ENCODE assay signal across 9 cellular contexts in genomic region chr7:142496545-142496991, GRCh38.
DNase-seq lines count a peak whose midpoint lies in the region; ATAC-seq and TF ChIP-seq lines count a peak whose summit lies in the region.
"Had no signal": no experiment of that assay in that cellular context is flagged by ENCODE, and none has a peak within 500 bp of the region (broad histone marks: within the 10 kb centered on the region; RNA-seq: fewer than 3 reads in every experiment).

No MANE protein-coding gene starts in this region.

- no peak for TF ChIP-seq POLR2A in erythroblast (IDR thresholded peaks at IDR 0.05; ENCODE audit: low read length)

- H3K27me3 ChIP-seq in BE2C (no peaks in the 10 kb centered on the region), RWPE2 (ENCODE audit: insufficient read depth, poor library complexity, severe bottlenecking) (peaks cover 4% of the 10 kb centered on the region), neutrophil (no peaks in the 10 kb centered on the region)

- H3K4me3 ChIP-seq in BE2C (ENCODE audit: low read depth, low read length) (no peak overlapping the region), RWPE2 (ENCODE audit: severe bottlenecking) (no peak overlapping the region), neutrophil (ENCODE audit: low read depth in 1 of 2, low read length in 1 of 2) (no peak overlapping the region)
- H3K4me3 ChIP-seq: SK-N-MC had no signal

- H3K4me1 ChIP-seq in BE2C (no peaks in the 10 kb centered on the region), RWPE2 (ENCODE audit: insufficient read depth, poor library complexity, severe bottlenecking) (peaks cover 11% of the 10 kb centered on the region), neutrophil (ENCODE audit: control insufficient read depth in 1 of 2, insufficient read depth in 1 of 2, low read depth in 1 of 2, low read length in 1 of 2) (peaks cover 5 to 20% of the 10 kb centered on the region in 2 experiments)

- H3K36me3 ChIP-seq in BE2C (no peaks in the 10 kb centered on the region), RWPE2 (ENCODE audit: low read depth) (no peaks in the 10 kb centered on the region), neutrophil (no peaks in the 10 kb centered on the region)

- ATAC-seq in GM18498 (IDR thresholded peaks at IDR 0.05; ENCODE audit: unreplicated experiment) (peak; percentile 68), HG03064 (IDR thresholded peaks at IDR 0.05; ENCODE audit: low read depth, unreplicated experiment) (peak; percentile 71), RWPE2 (ENCODE audit: low read depth) (peak; percentile 73), HG03457 (IDR thresholded peaks at IDR 0.05; ENCODE audit: unreplicated experiment) (no peak)

- no peak for DNase-seq in BE2C
- DNase-seq in RWPE2 (ENCODE audit: low spot score) = no peak
- DNase-seq in erythroblast (lab: John Stamatoyannopoulos, UW) = peak; percentile 55 to 65
- DNase-seq in occipital lobe (lab: John Stamatoyannopoulos, UW) = no peak

- TF ChIP-seq CTCF in BE2C (IDR thresholded peaks at IDR 0.05; ENCODE audit: low read depth, low read length) (peak; percentile 73), RWPE2 (IDR thresholded peaks at IDR 0.05; ENCODE audit: poor library complexity, severe bottlenecking) (peak; percentile 88), neutrophil (IDR thresholded peaks at IDR 0.05) (peak; percentile 58)

- no peaks in the 10 kb centered on the region for H3K9me3 ChIP-seq in BE2C
- no peaks in the 10 kb centered on the region for H3K9me3 ChIP-seq in RWPE2 (ENCODE audit: severe bottlenecking)
- H3K9me3 ChIP-seq in neutrophil = no peaks in the 10 kb centered on the region

- H3K27ac ChIP-seq in RWPE2 (ENCODE audit: poor library complexity, severe bottlenecking) (no peak overlapping the region), neutrophil (no peak overlapping the region)
- H3K27ac ChIP-seq: SK-N-MC had no signal

Comparison
In these comparisons a context has a peak if more than half of its experiments do, and no peak if none do; other contexts are left out.
1. DNase-seq: peak in erythroblast (2 of 2); none in BE2C (single experiment), RWPE2 (single experiment) and occipital lobe (single experiment).
2. Peak in every context shown above with its lines, with median percentiles within 50 percentile points of each other: CTCF ChIP-seq.